ENCODE assay signal across 13 cellular contexts in genomic region chr7:18861514-18861913, GRCh38.
DNase-seq lines count a peak whose midpoint lies in the region; ATAC-seq, FAIRE-seq and TF ChIP-seq lines count a peak whose summit lies in the region.
"Had no signal": no experiment of that assay in that cellular context is flagged by ENCODE, and none has a peak within 500 bp of the region (broad histone marks: within the 10 kb centered on the region; RNA-seq: fewer than 3 reads in every experiment).

No MANE protein-coding gene starts in this region.

- H3K27me3 ChIP-seq in fibroblast of lung (ENCODE audit: control insufficient read depth, insufficient read depth, low read length), result no peaks in the 10 kb centered on the region
- no peaks in the 10 kb centered on the region for H3K27me3 ChIP-seq in tibial nerve
- H3K27me3 ChIP-seq: uterus had no signal

- in situ Hi-C loops in GM13977 (cut with MboI; ENCODE audit: low pct_unique_long_range_greater_than_20kb, low sequenced_read_pairs, unreplicated experiment), result no loop called here

- H3K9me3 ChIP-seq in fibroblast of lung (ENCODE audit: control insufficient read depth, insufficient read depth, low read depth, low read length) (no peaks in the 10 kb centered on the region), tibial nerve (no peaks in the 10 kb centered on the region)
- H3K9me3 ChIP-seq: uterus had no signal

- TF ChIP-seq CTCF in GM13977 (IDR thresholded peaks at IDR 0.05; ENCODE audit: extremely low read depth, insufficient read depth, missing control alignments) (no peak), fibroblast of lung (conservative IDR thresholded peaks at IDR 0.05 in 1 of 2, IDR thresholded peaks at IDR 0.05 in 1 of 2; ENCODE audit: low read depth in 1 of 2, low read length in 2 of 2) (no peak), tibial nerve (IDR thresholded peaks at IDR 0.05) (no peak)

- H3K4me3 ChIP-seq in fibroblast of lung (replicated peaks in 1 of 4; ENCODE audit: control extremely low read depth in 1 of 4, insufficient read depth in 1 of 4, low read depth in 3 of 4, low read length in 4 of 4), result no peak overlapping the region
- no peak overlapping the region for H3K4me3 ChIP-seq in tibial nerve
- H3K4me3 ChIP-seq: uterus had no signal

- TF ChIP-seq POLR2A in tibial nerve (IDR thresholded peaks at IDR 0.05), result no peak
- TF ChIP-seq POLR2A in GM12892 (IDR thresholded peaks at IDR 0.05; ENCODE audit: low read depth, low read length), result no peak

- no peaks in the 10 kb centered on the region for H3K79me2 ChIP-seq in fibroblast of lung (ENCODE audit: control insufficient read depth, insufficient read depth, low read length)

- H4K20me1 ChIP-seq in fibroblast of lung (ENCODE audit: control insufficient read depth, extremely low read depth, insufficient read depth, low read length), result no peaks in the 10 kb centered on the region

- no peak overlapping the region for H2AFZ ChIP-seq in fibroblast of lung (ENCODE audit: low read length)

- DNase-seq in GM13977 (ENCODE audit: low spot score) (peak; percentile 4), fibroblast of lung (ENCODE audit: low read depth in 2 of 2) (peak; percentile 20 to 77), HTR-8/SVneo (ENCODE audit: insufficient read length, low spot score) (no peak), tibial nerve (ENCODE audit: low spot score in 2 of 2) (no peak), pons (ENCODE audit: low spot score) (no peak), GM12892 (ENCODE audit: insufficient read length) (no peak)
- DNase-seq: activated naive CD4-positive, alpha-beta T cell; islet precursor cell; occipital lobe; uterus had no signal

- H3K4me1 ChIP-seq in fibroblast of lung (ENCODE audit: control insufficient read depth, extremely low read depth, insufficient read depth, low read length), result peaks cover 2% of the 10 kb centered on the region
- H3K4me1 ChIP-seq in tibial nerve, result peaks cover 0 to 16% (median 2%) of the 10 kb centered on the region in 4 donors
- H3K4me1 ChIP-seq: uterus had no signal

- no peaks in the 10 kb centered on the region for H3K36me3 ChIP-seq in fibroblast of lung (ENCODE audit: control insufficient read depth, insufficient read depth, low read length)
- no peaks in the 10 kb centered on the region for H3K36me3 ChIP-seq in tibial nerve
- H3K36me3 ChIP-seq: uterus had no signal

- TF ChIP-seq EP300 in tibial nerve (IDR thresholded peaks at IDR 0.05), result peak in 1 of 2 donors; percentile 32

- no peak overlapping the region for H3K4me2 ChIP-seq in fibroblast of lung (ENCODE audit: extremely low read depth, insufficient read depth, low read length)

- 82 to 89% methylated on average over 4 of the region's 4 CpGs for WGBS in tibial nerve, 2 donors

- H3K27ac ChIP-seq in fibroblast of lung (ENCODE audit: insufficient read depth, low read length), result no peak overlapping the region
- H3K27ac ChIP-seq in tibial nerve, result no peak overlapping the region
- H3K27ac ChIP-seq: uterus had no signal

- ATAC-seq in GM21619 (IDR thresholded peaks at IDR 0.05; ENCODE audit: unreplicated experiment), result peak; percentile 81
- ATAC-seq in HG03439 (IDR thresholded peaks at IDR 0.05; ENCODE audit: unreplicated experiment), result peak; percentile 94

- H3K9ac ChIP-seq in fibroblast of lung (ENCODE audit: insufficient read depth, low read length), result no peak overlapping the region

- FAIRE-seq in HTR-8/SVneo (lab: Jason Lieb, UNC) (no peak), GM12892 (lab: Jason Lieb, UNC) (no peak)
- FAIRE-seq: endometrium had no signal

Comparison
In these comparisons a context has a peak if more than half of its experiments do, and no peak if none do; other contexts are left out.
1. DNase-seq: peak in GM13977 (single experiment) and fibroblast of lung (2 of 2); none in HTR-8/SVneo (single experiment), tibial nerve (0 of 2), pons (single experiment) and GM12892 (single experiment).